In genomic region chr10:132664883-132665282, GRCh38 we compare ENCODE assay signal across 28 cellular contexts.
"Had no signal": no experiment of that assay in that cellular context is flagged by ENCODE, and none has a peak within 500 bp of the region (broad histone marks: within the 10 kb centered on the region; RNA-seq: fewer than 3 reads in every experiment).

No MANE protein-coding gene starts in this region.

- H3K27me3 ChIP-seq: esophagus muscularis mucosa, foreskin keratinocyte, gastroesophageal sphincter, heart left ventricle, hepatocyte, left lung, neutrophil, pancreas, right lobe of liver, suprapubic skin, transverse colon, upper lobe of right lung, uterus had no signal

- H3K27ac Mint-ChIP-seq: natural killer cell; stimulated activated naive CD8-positive, alpha-beta T cell treated with anti-CD3 and anti-CD28 coated beads, Interleukin-15, amount 100 ng/mL, for 72 hours had no signal

- H3K27me3 Mint-ChIP-seq: stimulated activated naive CD8-positive, alpha-beta T cell treated with anti-CD3 and anti-CD28 coated beads, Interleukin-15, amount 100 ng/mL, for 72 hours had no signal

- ATAC-seq: gastroesophageal sphincter; heart left ventricle; left cardiac atrium; left lung; natural killer cell; pancreas; stimulated activated naive CD8-positive, alpha-beta T cell treated with anti-CD3 and anti-CD28 coated beads, Interleukin-15, amount 100 ng/mL, for 72 hours; upper lobe of right lung had no signal

- H3K4me1 ChIP-seq: pancreas, right lobe of liver, suprapubic skin, transverse colon, upper lobe of right lung had no signal

- H3K79me2 ChIP-seq: hepatocyte had no signal

- H3K4me3 ChIP-seq: coronary artery, esophagus muscularis mucosa, gastroesophageal sphincter, heart left ventricle, hepatocyte, left lung, pancreas, right lobe of liver, suprapubic skin, transverse colon, upper lobe of right lung, uterus had no signal

- H2AFZ ChIP-seq: hepatocyte had no signal

- H3K9me3 ChIP-seq: esophagus muscularis mucosa, gastroesophageal sphincter, left lung, neutrophil, pancreas, right lobe of liver, suprapubic skin, transverse colon, upper lobe of right lung, uterus had no signal

- DNase-seq: dermis blood vessel endothelial cell; effector memory CD4-positive, alpha-beta T cell; foreskin keratinocyte; heart left ventricle; left cardiac atrium; mammary epithelial cell; natural killer cell; retina; small intestine; stimulated activated CD4-positive, alpha-beta T cell treated with anti-CD3 and anti-CD28 coated beads, Interleukin-12 subunit alpha, Interleukin-12 subunit beta, amount 100 ng/mL, for 4 hours; stimulated activated CD4-positive, alpha-beta T cell treated with anti-CD3 and anti-CD28 coated beads, Interleukin-1b, Interleukin-23, amount 100 ng/mL, for 48 hours; stimulated activated CD4-positive, alpha-beta T cell treated with anti-CD3 and anti-CD28 coated beads, Interleukin-4, amount 100 ng/mL, for 1 hour; stimulated activated CD8-positive, alpha-beta memory T cell treated with anti-CD3 and anti-CD28 coated beads, Interleukin-4, amount 100 ng/mL, for 48 hours; stimulated activated naive CD4-positive, alpha-beta T cell; stimulated activated naive CD8-positive, alpha-beta T cell treated with anti-CD3 and anti-CD28 coated beads, Interleukin-15, amount 100 ng/mL, for 72 hours; transverse colon; upper lobe of right lung; uterus had no signal

- H3K27ac ChIP-seq: coronary artery, esophagus muscularis mucosa, gastroesophageal sphincter, heart left ventricle, hepatocyte, left lung, neutrophil, pancreas, right lobe of liver, suprapubic skin, transverse colon, upper lobe of right lung, uterus had no signal

- H3K4me2 ChIP-seq: hepatocyte had no signal

- H3K9me3 Mint-ChIP-seq: natural killer cell; stimulated activated naive CD8-positive, alpha-beta T cell treated with anti-CD3 and anti-CD28 coated beads, Interleukin-15, amount 100 ng/mL, for 72 hours had no signal

- H3K36me3 Mint-ChIP-seq: natural killer cell had no signal

- H3K36me3 ChIP-seq: pancreas, transverse colon, upper lobe of right lung, uterus had no signal

- FAIRE-seq: endothelial cell of umbilical vein, pancreas, small intestine had no signal

- H3K4me3 Mint-ChIP-seq: natural killer cell; stimulated activated naive CD8-positive, alpha-beta T cell treated with anti-CD3 and anti-CD28 coated beads, Interleukin-15, amount 100 ng/mL, for 72 hours had no signal
